In the genomic region with DNA sequence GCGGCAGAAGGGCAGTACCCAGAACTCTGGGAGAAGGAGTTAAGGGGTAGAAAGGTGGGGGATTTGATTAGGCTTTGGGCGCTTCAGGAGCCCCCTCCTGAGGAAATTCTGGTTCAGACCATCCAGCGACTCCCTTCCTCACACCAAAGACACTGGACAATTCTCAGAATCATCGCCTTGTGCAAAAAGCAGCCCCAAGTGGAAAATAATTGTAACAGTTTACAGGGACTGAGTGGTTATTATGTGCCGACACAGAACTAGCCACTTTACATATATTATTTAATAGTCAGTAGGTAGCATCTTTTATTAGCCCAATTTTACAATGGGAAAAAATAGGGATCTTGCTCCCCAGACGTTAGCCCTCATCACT, we compare ENCODE assay signal across 8 cellular contexts. TPM values are rescaled to one million over a fixed set of nuclear protein-coding genes. Genes with fewer than 3 reads are reported as not detected.
DNase-seq lines count a peak whose midpoint lies in the region; ATAC-seq and TF ChIP-seq lines count a peak whose summit lies in the region.

No MANE protein-coding gene starts in this region.

- peaks cover 30% of the 10 kb centered on the region for H3K36me3 ChIP-seq in HUES6 (ENCODE audit: control insufficient read depth, insufficient read depth, low read length)
- peaks cover 9% of the 10 kb centered on the region for H3K36me3 ChIP-seq in mucosa of stomach (ENCODE audit: control insufficient read depth, insufficient read depth, low read length)

- H3K9me3 ChIP-seq in HUES6 (ENCODE audit: control insufficient read depth, insufficient read depth, low read depth, low read length) = no peaks in the 10 kb centered on the region
- no peaks in the 10 kb centered on the region for H3K9me3 ChIP-seq in mucosa of stomach (ENCODE audit: control insufficient read depth, low read length)

- DNase-seq in cardiac fibroblast (ENCODE audit: low read depth in 2 of 2) (no peak), omental fat pad (ENCODE audit: low spot score) (no peak), NCI-H1694 treated with DMSO at 0.1 percent for 48 hours (lab: John Stamatoyannopoulos, UW) (no peak), NCI-H1417 (lab: John Stamatoyannopoulos, UW) (no peak)

- ATAC-seq in omental fat pad (ENCODE audit: low FRiP score) = no peak
- no peak for ATAC-seq in GM21367 (IDR thresholded peaks at IDR 0.05; ENCODE audit: unreplicated experiment)

- peaks cover 5% of the 10 kb centered on the region; the same call in 1 of the 2 replicates for H3K27me3 ChIP-seq in HUES6 (ENCODE audit: control insufficient read depth, insufficient read depth, low read length)
- no peaks in the 10 kb centered on the region for H3K27me3 ChIP-seq in mucosa of stomach (ENCODE audit: control insufficient read depth, insufficient read depth, low read length)

- peak overlapping the region; percentile 100 for H3K27ac ChIP-seq in 22Rv1
- peak overlapping the region; percentile 68; the same call in 1 of the 2 replicates for H3K27ac ChIP-seq in HUES6 (ENCODE audit: low read depth, low read length)

- TF ChIP-seq CTCF in 22Rv1 (IDR thresholded peaks at IDR 0.05) (no peak; the same call in 1 of the 2 replicates), cardiac fibroblast (IDR thresholded peaks at IDR 0.05; ENCODE audit: low read depth, low read length) (no peak), omental fat pad (IDR thresholded peaks at IDR 0.05) (no peak)

- peak overlapping the region; percentile 78 for H3K4me3 ChIP-seq in HUES6 (ENCODE audit: low read depth, low read length)
- H3K4me3 ChIP-seq in cardiac fibroblast (replicated peaks in 1 of 2; ENCODE audit: low read depth in 2 of 2, low read length in 2 of 2) = peak overlapping the region; percentile 64 to 65
- peak overlapping the region; percentile 52 for H3K4me3 ChIP-seq in mucosa of stomach (ENCODE audit: low read length)

- H3K4me1 ChIP-seq in HUES6 (ENCODE audit: control insufficient read depth, insufficient read depth, low read length) = peaks cover 22% of the 10 kb centered on the region
- peaks cover 54% of the 10 kb centered on the region for H3K4me1 ChIP-seq in mucosa of stomach (ENCODE audit: control insufficient read depth, insufficient read depth, low read length)

- H3K9ac ChIP-seq in HUES6 (ENCODE audit: low read length) (peak overlapping the region; percentile 66), mucosa of stomach (ENCODE audit: low read length) (peak overlapping the region; percentile 88)

RNA-seq across cellular contexts. Expression of gene TRIM3, which starts 0.7 kb away (rescaled TPM):
- total RNA-seq in omental fat pad = 10 to 100 TPM; 16.9 to 27.4 (median 22.1) TPM

RNA-seq across cellular contexts. Expression of gene ARFIP2, which starts 6.7 kb away (rescaled TPM):
- total RNA-seq in omental fat pad = 10 to 100 TPM; 51.3 to 63.3 (median 54.1) TPM

RNA-seq across cellular contexts. Expression of gene TIMM10B, which starts 6.9 kb away (rescaled TPM):
- total RNA-seq in omental fat pad = 10 to 100 TPM; 42.7 to 60.6 (median 47.8) TPM

RNA-seq across cellular contexts. Expression of gene DNHD1, which starts 22.7 kb away (rescaled TPM):
- total RNA-seq in omental fat pad = 10 to 100 TPM; 11.7 to 20.5 (median 16.6) TPM

RNA-seq across cellular contexts. Expression of gene HPX, which starts 33.6 kb away (rescaled TPM):
- 1 to 10 TPM; 1.7 to 2.5 (median 2.0) TPM for total RNA-seq in omental fat pad
